ENCODE assay signal across 20 cellular contexts in genomic region chr2:115596659-115597375, GRCh38.
A peak's percentile ranks its signal among the peaks of the same experiment; 100 is the strongest.
DNase-seq lines count a peak whose midpoint lies in the region; ATAC-seq and TF ChIP-seq lines count a peak whose summit lies in the region.
"Had no signal": no experiment of that assay in that cellular context is flagged by ENCODE, and none has a peak within 500 bp of the region (broad histone marks: within the 10 kb centered on the region; RNA-seq: fewer than 3 reads in every experiment).

No MANE protein-coding gene starts in this region.

- no peaks in the 10 kb centered on the region for H3K27me3 ChIP-seq in H7 (ENCODE audit: control insufficient read depth, insufficient read depth, low read length)
- H3K27me3 ChIP-seq: BLaER1 had no signal

- no peak overlapping the region for H3K4me3 Mint-ChIP-seq in mesothelial cell of epicardium
- H3K4me3 Mint-ChIP-seq: CD8-positive, alpha-beta T cell had no signal

- ATAC-seq in HG03095 (IDR thresholded peaks at IDR 0.05; ENCODE audit: unreplicated experiment) (no peak), GM18909 (IDR thresholded peaks at IDR 0.05; ENCODE audit: poor library complexity, unreplicated experiment) (no peak)
- ATAC-seq: CD8-positive, alpha-beta T cell; HCT116 had no signal

- no peaks in the 10 kb centered on the region for H3K27me3 Mint-ChIP-seq in mesothelial cell of epicardium (ENCODE audit: low read depth)

- DNase-seq in H7 = peak; percentile 32
- DNase-seq in NCI-H1930 (lab: John Stamatoyannopoulos, UW) = peak; percentile 59 to 73
- peak; percentile 9 for DNase-seq in iPS DF 19.7 (ENCODE audit: low read depth, low spot score)
- no peak for DNase-seq in mesothelial cell of epicardium (ENCODE audit: low spot score in 2 of 2, unreplicated experiment in 2 of 2)
- no peak for DNase-seq in KG1 (lab: John Stamatoyannopoulos, UW)
- DNase-seq: CD8-positive, alpha-beta T cell; IMR-90; Karpas-422; NCI-H1417 treated with DMSO at 0.1 percent for 48 hours; NCI-H187 treated with DMSO at 0.1 percent for 48 hours; NCI-H2171 treated with DMSO at 0.1 percent for 48 hours; NCI-H446; NCI-H526 treated with DMSO at 0.1 percent for 48 hours; NK-92 treated with Interleukin-12 subunit alpha and Interleukin-12 subunit beta, amount 100 ng/mL, for 24 hours; Right ventricle myocardium superior; SW 1271 had no signal

- H3K27ac Mint-ChIP-seq in mesothelial cell of epicardium = peak overlapping the region; percentile 9
- H3K27ac Mint-ChIP-seq: CD8-positive, alpha-beta T cell had no signal

- H3K9me3 Mint-ChIP-seq in mesothelial cell of epicardium = peaks cover 28% of the 10 kb centered on the region

- no peak overlapping the region for H3K4me3 ChIP-seq in H7 (ENCODE audit: insufficient read depth, low read depth, low read length)
- H3K4me3 ChIP-seq: BLaER1 had no signal

- H3K36me3 Mint-ChIP-seq in mesothelial cell of epicardium = peaks cover 14% of the 10 kb centered on the region
- H3K36me3 Mint-ChIP-seq: CD8-positive, alpha-beta T cell had no signal

- TF ChIP-seq CTCF in mesothelial cell of epicardium (IDR thresholded peaks at IDR 0.05; ENCODE audit: unreplicated experiment) = no peak

- H3K4me1 Mint-ChIP-seq in mesothelial cell of epicardium = peaks cover 10% of the 10 kb centered on the region

- H3K36me3 ChIP-seq in H7 (replicated peaks; ENCODE audit: control insufficient read depth, insufficient read depth, low read length) = no peaks in the 10 kb centered on the region
- H3K36me3 ChIP-seq: BLaER1 had no signal

Comparison
In these comparisons a context has a peak if more than half of its experiments do, and no peak if none do; other contexts are left out.
1. DNase-seq: peak in H7 (single experiment), NCI-H1930 (2 of 2) and iPS DF 19.7 (single experiment); none in mesothelial cell of epicardium (0 of 2) and KG1 (single experiment).